Comparison of ENCODE assay signal across 18 cellular contexts in the genomic region with DNA sequence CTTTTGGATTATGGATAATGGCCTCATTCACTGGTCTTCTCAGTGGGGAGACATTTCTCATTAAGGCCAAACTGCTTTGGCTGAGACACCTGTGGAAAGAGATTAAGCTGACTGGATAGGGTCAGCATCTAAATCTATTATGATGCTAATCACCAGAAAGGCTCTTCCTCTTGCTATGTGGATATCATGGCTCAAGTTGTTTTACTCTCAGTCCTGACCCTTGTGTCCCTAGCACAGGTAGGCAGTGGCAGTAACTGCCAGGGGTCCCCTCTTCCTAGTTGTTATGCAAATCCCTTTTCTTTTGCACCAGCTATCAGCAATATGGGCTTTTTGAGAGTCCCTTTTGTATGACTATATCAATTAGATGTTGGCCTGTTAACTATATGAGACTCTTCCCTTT.
DNase-seq lines count a peak whose midpoint lies in the region; ATAC-seq, FAIRE-seq and TF ChIP-seq lines count a peak whose summit lies in the region.
"Had no signal": no experiment of that assay in that cellular context is flagged by ENCODE, and none has a peak within 500 bp of the region (broad histone marks: within the 10 kb centered on the region; RNA-seq: fewer than 3 reads in every experiment).

No MANE protein-coding gene starts in this region.

- H3K4me3 ChIP-seq in H1 (ENCODE audit: extremely low read depth in 1 of 4, insufficient read depth in 2 of 4, low read depth in 3 of 4, low read length in 4 of 4) (no peak overlapping the region), neural progenitor cell (no peak overlapping the region)
- H3K4me3 ChIP-seq: A549, HAP-1 had no signal

- H3K36me3 Mint-ChIP-seq in neural progenitor cell, result no peaks in the 10 kb centered on the region
- no peaks in the 10 kb centered on the region for H3K36me3 Mint-ChIP-seq in natural killer cell

- no peak overlapping the region for H3K14ac ChIP-seq in H1 (ENCODE audit: insufficient read length)

- H3K9me3 Mint-ChIP-seq in neural progenitor cell (no peaks in the 10 kb centered on the region), natural killer cell (no peaks in the 10 kb centered on the region)
- H3K9me3 Mint-ChIP-seq: CD4-positive, alpha-beta T cell had no signal

- TF ChIP-seq RAD21 in H1 (IDR thresholded peaks at IDR 0.05 in 1 of 2, conservative IDR thresholded peaks at IDR 0.05 in 1 of 2; ENCODE audit: low read depth in 2 of 2, low read length in 2 of 2), result no peak

- no peak overlapping the region for H3K56ac ChIP-seq in H1 (replicated peaks; ENCODE audit: insufficient read length, low read depth, low read length)

- H2AFZ ChIP-seq in H1 (ENCODE audit: low read length), result no peak overlapping the region
- H2AFZ ChIP-seq in neural progenitor cell (replicated peaks), result no peak overlapping the region

- CTCF ChIA-PET in H1 (lab: Charles Lee; ENCODE audit: partially characterized antibody), result interaction anchor here (0.5 to 2.2 kb wide), 9 partner anchors 8 to 1176 kb away, joined by 3 to 10 read pairs (median 3); no protein-coding TSS in a partner anchor

- no peak for TF ChIP-seq EP300 in H1 (IDR thresholded peaks at IDR 0.05; ENCODE audit: borderline replicate concordance in 1 of 2, low read depth in 2 of 2, low read length in 2 of 2)

- POLR2A ChIA-PET in H1 (lab: Charles Lee; ENCODE audit: partially characterized antibody), result no interaction called here

- no peak overlapping the region for H2BK20ac ChIP-seq in H1 (ENCODE audit: low read length)

- H3K27ac ChIP-seq in H1 (ENCODE audit: low read depth, low read length) (no peak overlapping the region), neural progenitor cell (no peak overlapping the region)
- H3K27ac ChIP-seq: 22Rv1, A549, C4-2B had no signal

- H3K23me2 ChIP-seq in H1 (ENCODE audit: low read depth, low read length), result no peaks in the 10 kb centered on the region

- H3K36me3 ChIP-seq in H1 (ENCODE audit: control insufficient read depth in 2 of 4, insufficient read depth in 4 of 4, low read length in 3 of 4), result no peaks in the 10 kb centered on the region
- H3K36me3 ChIP-seq in neural progenitor cell, result no peaks in the 10 kb centered on the region
- H3K36me3 ChIP-seq: HAP-1 had no signal

- no peak overlapping the region for H2BK5ac ChIP-seq in H1 (ENCODE audit: low read depth, low read length)

- no peak overlapping the region for H2AK5ac ChIP-seq in H1 (ENCODE audit: low read depth, low read length)

- DNase-seq in NCI-H82 (lab: John Stamatoyannopoulos, UW) (peak; percentile 38), NCI-H82 treated with DMSO at 0.1 percent for 48 hours (lab: John Stamatoyannopoulos, UW; ENCODE audit: unreplicated experiment) (no peak), H1 (ENCODE audit: low read depth in 1 of 2, low spot score in 2 of 2) (no peak), neural progenitor cell (ENCODE audit: low spot score) (peak; percentile 20), islet precursor cell (no peak), natural killer cell (no peak), sciatic nerve (ENCODE audit: low spot score) (no peak)
- DNase-seq: AML-193; Caco-2; CD4-positive, alpha-beta T cell; GOT3 had no signal

- H2BK120ac ChIP-seq in H1 (replicated peaks; ENCODE audit: low read depth, low read length), result no peak overlapping the region

- H4K8ac ChIP-seq in H1 (ENCODE audit: extremely low read depth, insufficient read depth, low read length), result no peak overlapping the region

- H3K4ac ChIP-seq in H1 (replicated peaks; ENCODE audit: insufficient read length, low read depth, low read length), result no peak overlapping the region

- peaks cover 2% of the 10 kb centered on the region for H3K27me3 Mint-ChIP-seq in neural progenitor cell (ENCODE audit: insufficient read depth, low read depth)
- H3K27me3 Mint-ChIP-seq in natural killer cell (ENCODE audit: low read depth in 2 of 2), result peaks cover 14 to 25% of the 10 kb centered on the region in 2 donors
- H3K27me3 Mint-ChIP-seq: CD4-positive, alpha-beta T cell had no signal

- no peak overlapping the region for H2BK15ac ChIP-seq in H1 (ENCODE audit: low read length)

- H3K27me3 ChIP-seq in H1 (replicated peaks in 1 of 4; ENCODE audit: control insufficient read depth in 3 of 4, extremely low read depth in 1 of 4, insufficient read depth in 3 of 4, low read length in 3 of 4) (no peaks in the 10 kb centered on the region), neural progenitor cell (no peaks in the 10 kb centered on the region)

- no peaks in the 10 kb centered on the region for H3F3A ChIP-seq in neural progenitor cell (ENCODE audit: low read depth)

- peaks cover 0 to 8% (median 5%) of the 10 kb centered on the region in 4 experiments; a peak in 4 of 7 replicates for H3K4me1 ChIP-seq in H1 (replicated peaks in 1 of 4; ENCODE audit: control insufficient read depth in 3 of 4, insufficient read depth in 4 of 4, low read length in 3 of 4)
- H3K4me1 ChIP-seq in neural progenitor cell, result peaks cover 9% of the 10 kb centered on the region
- H3K4me1 ChIP-seq: A549, Caco-2, HAP-1 had no signal

- peak; percentile 57 for FAIRE-seq in H1 (lab: Jason Lieb, UNC)
- FAIRE-seq: A549, D721Med, G401.6, GM12891 had no signal

- H3K79me1 ChIP-seq in H1 (ENCODE audit: low read depth, low read length), result no peaks in the 10 kb centered on the region

- no peaks in the 10 kb centered on the region for H3K79me2 ChIP-seq in H1 (ENCODE audit: control insufficient read depth in 1 of 2, insufficient read depth in 2 of 2, low read length in 2 of 2)
- no peaks in the 10 kb centered on the region for H3K79me2 ChIP-seq in neural progenitor cell (ENCODE audit: low read depth)

- H2BK12ac ChIP-seq in H1 (ENCODE audit: low read depth, low read length), result no peak overlapping the region

- H3K9ac ChIP-seq in H1 (replicated peaks in 1 of 4; ENCODE audit: extremely low read depth in 1 of 4, low read depth in 3 of 4, low read length in 3 of 4) (no peak overlapping the region), neural progenitor cell (no peak overlapping the region)

- no peak for ATAC-seq in natural killer cell
- ATAC-seq in sciatic nerve, result no peak
- ATAC-seq: A549 had no signal

- H4K5ac ChIP-seq in H1 (ENCODE audit: insufficient read length, low read depth, low read length), result no peak overlapping the region

- TF ChIP-seq POLR2A in H1 (IDR thresholded peaks at IDR 0.05; ENCODE audit: control extremely low read depth in 1 of 2, low read depth in 2 of 2, low read length in 2 of 2), result no peak

- intact Hi-C loops in natural killer cell (cut with micrococcal nuclease) (no loop called here), sciatic nerve (cut with DNase I) (no loop called here)

- H3K9me3 ChIP-seq in H1 (ENCODE audit: insufficient read depth in 2 of 2, low read depth in 1 of 2, low read length in 1 of 2), result no peaks in the 10 kb centered on the region
- no peaks in the 10 kb centered on the region for H3K9me3 ChIP-seq in neural progenitor cell (ENCODE audit: low read depth)
- H3K9me3 ChIP-seq: A549, Caco-2, HAP-1 had no signal

- TF ChIP-seq CTCF in H1 (IDR thresholded peaks at IDR 0.05; ENCODE audit: control extremely low read depth in 1 of 3, insufficient read depth in 1 of 3, low read depth in 1 of 3, low read length in 3 of 3), result no peak
- no peak for TF ChIP-seq CTCF in neural progenitor cell (IDR thresholded peaks at IDR 0.05)
- TF ChIP-seq CTCF in natural killer cell (IDR thresholded peaks at IDR 0.05), result no peak

- no peak overlapping the region for H3K23ac ChIP-seq in H1 (ENCODE audit: insufficient read length)

- H3K4me2 ChIP-seq in H1 (ENCODE audit: insufficient read depth in 1 of 2, low read depth in 2 of 2, low read length in 2 of 2) (no peak overlapping the region), neural progenitor cell (no peak overlapping the region)
- H3K4me2 ChIP-seq: A549 had no signal

- H3K4me1 Mint-ChIP-seq in neural progenitor cell (peaks cover 12% of the 10 kb centered on the region), natural killer cell (peaks cover 0 to 4% of the 10 kb centered on the region in 2 donors)

- no peak overlapping the region for H3K27ac Mint-ChIP-seq in neural progenitor cell
- H3K27ac Mint-ChIP-seq in natural killer cell, result no peak overlapping the region
- H3K27ac Mint-ChIP-seq: CD4-positive, alpha-beta T cell had no signal

- H3K4me3 Mint-ChIP-seq in neural progenitor cell (no peak overlapping the region), natural killer cell (no peak overlapping the region)
- H3K4me3 Mint-ChIP-seq: CD4-positive, alpha-beta T cell had no signal

- H3K18ac ChIP-seq in H1 (ENCODE audit: extremely low read depth, low read length), result no peak overlapping the region

- H4K91ac ChIP-seq in H1 (replicated peaks; ENCODE audit: insufficient read length, low read length), result no peak overlapping the region

- H4K20me1 ChIP-seq in H1 (replicated peaks in 1 of 2; ENCODE audit: control insufficient read depth in 1 of 2, insufficient read depth in 2 of 2, low read length in 2 of 2) (no peaks in the 10 kb centered on the region), neural progenitor cell (ENCODE audit: low read depth) (no peaks in the 10 kb centered on the region)

TF ChIP-seq in H1, 55 proteins besides CTCF, POLR2A, EP300 and RAD21 (continues in another document):
- TF ChIP-seq EZH2 (IDR thresholded peaks at IDR 0.05; ENCODE audit: low read depth, low read length, severe bottlenecking) (no peak), SP2 (IDR thresholded peaks at IDR 0.05; ENCODE audit: low read length) (no peak), ASH2L (IDR thresholded peaks at IDR 0.05; ENCODE audit: low read length) (no peak), SIX5 (IDR thresholded peaks at IDR 0.05; ENCODE audit: low read depth, low read length) (no peak), SAP30 (IDR thresholded peaks at IDR 0.05; ENCODE audit: insufficient read depth, insufficient replicate concordance, low read length) (no peak), JUN (IDR thresholded peaks at IDR 0.05; ENCODE audit: low read depth, low read length) (no peak), ZNF274 (IDR thresholded peaks at IDR 0.05; ENCODE audit: borderline replicate concordance, extremely low read depth, low read length) (no peak), TAF7 (optimal IDR thresholded peaks at IDR 0.05; ENCODE audit: borderline replicate concordance, low read depth, low read length) (no peak), RNF2 (IDR thresholded peaks at IDR 0.05; ENCODE audit: borderline replicate concordance, low read depth, low read length, missing control alignments, poor library complexity, severe bottlenecking) (no peak), SUZ12 (IDR thresholded peaks at IDR 0.05; ENCODE audit: low read length) (no peak), TAF1 (IDR thresholded peaks at IDR 0.05; ENCODE audit: low read depth, low read length) (no peak), CREB1 (IDR thresholded peaks at IDR 0.05) (no peak)

Comparison
In these comparisons a context has a peak if more than half of its experiments do, and no peak if none do; other contexts are left out.
1. DNase-seq: peak in NCI-H82 (single experiment) and neural progenitor cell (single experiment); none in NCI-H82 treated with DMSO at 0.1 percent for 48 hours (single experiment), H1 (0 of 2), islet precursor cell (single experiment), natural killer cell (single experiment) and sciatic nerve (single experiment).